ENCODE assay signal across 1 cellular context in genomic region chr19:1855040-1855827, GRCh38.
A peak's percentile ranks its signal among the peaks of the same experiment; 100 is the strongest.
TF ChIP-seq lines count a peak whose summit lies in the region.

No MANE protein-coding gene starts in this region.

TF ChIP-seq in IMR-90, 13 proteins besides CTCF, POLR2A, EP300 and RAD21:
- no peak; the same call in 1 of the 2 replicates for TF ChIP-seq MXI1 (IDR thresholded peaks at IDR 0.05; ENCODE audit: borderline replicate concordance, low read depth, low read length)
- TF ChIP-seq CEBPB (IDR thresholded peaks at IDR 0.05; ENCODE audit: low read depth, low read length), result no peak
- no peak for TF ChIP-seq RFX5 (IDR thresholded peaks at IDR 0.05; ENCODE audit: low read depth, low read length)
- TF ChIP-seq, protein P1, sequence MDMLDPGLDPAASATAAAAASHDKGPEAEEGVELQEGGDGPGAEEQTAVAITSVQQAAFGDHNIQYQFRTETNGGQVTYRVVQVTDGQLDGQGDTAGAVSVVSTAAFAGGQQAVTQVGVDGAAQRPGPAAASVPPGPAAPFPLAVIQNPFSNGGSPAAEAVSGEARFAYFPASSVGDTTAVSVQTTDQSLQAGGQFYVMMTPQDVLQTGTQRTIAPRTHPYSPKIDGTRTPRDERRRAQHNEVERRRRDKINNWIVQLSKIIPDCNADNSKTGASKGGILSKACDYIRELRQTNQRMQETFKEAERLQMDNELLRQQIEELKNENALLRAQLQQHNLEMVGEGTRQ (IDR thresholded peaks at IDR 0.05; ENCODE audit: low read depth, low read length), result no peak
- TF ChIP-seq ELK1 (IDR thresholded peaks at IDR 0.05; ENCODE audit: borderline replicate concordance, low read depth, low read length), result no peak
- peak; percentile 65; the same call in 1 of the 2 replicates for TF ChIP-seq MAZ (IDR thresholded peaks at IDR 0.05; ENCODE audit: borderline replicate concordance, low read depth, low read length)
